1 cellular context compared by ENCODE assay signal in the genomic region with DNA sequence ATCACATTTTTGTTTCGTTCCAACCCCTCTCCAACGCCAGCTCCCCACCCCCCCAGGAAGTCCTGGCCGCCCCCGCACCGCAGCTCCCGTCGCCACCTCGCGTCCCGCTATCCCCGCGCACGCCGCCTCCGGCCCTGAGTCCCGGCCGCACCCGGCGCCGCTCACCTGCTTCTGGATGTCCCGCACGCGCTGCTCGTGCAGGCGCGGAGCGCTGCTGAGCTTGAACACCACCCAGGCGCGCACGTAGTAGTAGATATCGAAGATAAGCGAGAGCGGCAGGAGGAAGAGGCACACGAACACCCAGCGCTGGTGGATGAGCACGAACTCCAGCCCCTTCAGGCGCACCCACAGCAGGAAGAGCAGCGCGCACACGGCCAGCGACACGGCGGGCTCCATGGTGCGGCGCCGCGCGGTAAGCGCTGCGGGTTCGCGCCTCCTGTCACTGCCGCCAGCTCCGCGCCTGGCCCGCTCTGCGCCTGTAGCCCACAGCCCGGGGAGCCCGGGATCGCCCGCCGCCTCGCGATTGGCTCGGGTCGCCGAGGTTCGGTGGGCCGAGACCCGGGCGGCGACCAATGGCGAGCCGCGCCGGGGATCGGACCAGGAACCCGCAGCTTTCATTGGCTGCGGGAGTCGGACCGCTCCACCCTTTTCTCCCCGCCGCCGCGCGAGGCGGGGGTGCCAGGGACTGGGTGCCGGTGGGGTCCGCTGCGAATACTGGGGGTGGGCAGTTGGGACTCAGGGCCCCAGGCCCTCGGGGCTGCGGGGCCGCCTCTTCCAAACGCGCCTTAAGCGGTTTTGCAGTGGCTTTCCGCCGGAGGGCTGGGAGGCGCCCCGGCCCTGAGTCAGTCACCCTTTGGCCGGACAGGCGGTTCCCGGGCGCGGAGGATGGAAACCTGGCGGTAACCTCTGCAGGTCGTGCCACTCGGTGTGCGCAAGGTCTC.
TF ChIP-seq lines count a peak whose summit lies in the region.

A gene with protein sequence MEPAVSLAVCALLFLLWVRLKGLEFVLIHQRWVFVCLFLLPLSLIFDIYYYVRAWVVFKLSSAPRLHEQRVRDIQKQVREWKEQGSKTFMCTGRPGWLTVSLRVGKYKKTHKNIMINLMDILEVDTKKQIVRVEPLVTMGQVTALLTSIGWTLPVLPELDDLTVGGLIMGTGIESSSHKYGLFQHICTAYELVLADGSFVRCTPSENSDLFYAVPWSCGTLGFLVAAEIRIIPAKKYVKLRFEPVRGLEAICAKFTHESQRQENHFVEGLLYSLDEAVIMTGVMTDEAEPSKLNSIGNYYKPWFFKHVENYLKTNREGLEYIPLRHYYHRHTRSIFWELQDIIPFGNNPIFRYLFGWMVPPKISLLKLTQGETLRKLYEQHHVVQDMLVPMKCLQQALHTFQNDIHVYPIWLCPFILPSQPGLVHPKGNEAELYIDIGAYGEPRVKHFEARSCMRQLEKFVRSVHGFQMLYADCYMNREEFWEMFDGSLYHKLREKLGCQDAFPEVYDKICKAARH (minus strand): TSS at position 472 of the 941 bp plus-strand sequence. CDS start 76 bp downstream, at position 396.

TF ChIP-seq in HCT116, 20 proteins besides CTCF, POLR2A, EP300 and RAD21:
- TF ChIP-seq SIN3A (IDR thresholded peaks at IDR 0.05; ENCODE audit: low read depth) = 0 out of 2 replicates have a peak, but pooled peaks have one; percentile 20
- TF ChIP-seq, protein P1, sequence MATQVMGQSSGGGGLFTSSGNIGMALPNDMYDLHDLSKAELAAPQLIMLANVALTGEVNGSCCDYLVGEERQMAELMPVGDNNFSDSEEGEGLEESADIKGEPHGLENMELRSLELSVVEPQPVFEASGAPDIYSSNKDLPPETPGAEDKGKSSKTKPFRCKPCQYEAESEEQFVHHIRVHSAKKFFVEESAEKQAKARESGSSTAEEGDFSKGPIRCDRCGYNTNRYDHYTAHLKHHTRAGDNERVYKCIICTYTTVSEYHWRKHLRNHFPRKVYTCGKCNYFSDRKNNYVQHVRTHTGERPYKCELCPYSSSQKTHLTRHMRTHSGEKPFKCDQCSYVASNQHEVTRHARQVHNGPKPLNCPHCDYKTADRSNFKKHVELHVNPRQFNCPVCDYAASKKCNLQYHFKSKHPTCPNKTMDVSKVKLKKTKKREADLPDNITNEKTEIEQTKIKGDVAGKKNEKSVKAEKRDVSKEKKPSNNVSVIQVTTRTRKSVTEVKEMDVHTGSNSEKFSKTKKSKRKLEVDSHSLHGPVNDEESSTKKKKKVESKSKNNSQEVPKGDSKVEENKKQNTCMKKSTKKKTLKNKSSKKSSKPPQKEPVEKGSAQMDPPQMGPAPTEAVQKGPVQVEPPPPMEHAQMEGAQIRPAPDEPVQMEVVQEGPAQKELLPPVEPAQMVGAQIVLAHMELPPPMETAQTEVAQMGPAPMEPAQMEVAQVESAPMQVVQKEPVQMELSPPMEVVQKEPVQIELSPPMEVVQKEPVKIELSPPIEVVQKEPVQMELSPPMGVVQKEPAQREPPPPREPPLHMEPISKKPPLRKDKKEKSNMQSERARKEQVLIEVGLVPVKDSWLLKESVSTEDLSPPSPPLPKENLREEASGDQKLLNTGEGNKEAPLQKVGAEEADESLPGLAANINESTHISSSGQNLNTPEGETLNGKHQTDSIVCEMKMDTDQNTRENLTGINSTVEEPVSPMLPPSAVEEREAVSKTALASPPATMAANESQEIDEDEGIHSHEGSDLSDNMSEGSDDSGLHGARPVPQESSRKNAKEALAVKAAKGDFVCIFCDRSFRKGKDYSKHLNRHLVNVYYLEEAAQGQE (IDR thresholded peaks at IDR 0.05; ENCODE audit: low read depth) = no peak
- peak; percentile 18; the same call in 1 of the 2 replicates for TF ChIP-seq ZFX (IDR thresholded peaks at IDR 0.05)
- TF ChIP-seq, protein P2, sequence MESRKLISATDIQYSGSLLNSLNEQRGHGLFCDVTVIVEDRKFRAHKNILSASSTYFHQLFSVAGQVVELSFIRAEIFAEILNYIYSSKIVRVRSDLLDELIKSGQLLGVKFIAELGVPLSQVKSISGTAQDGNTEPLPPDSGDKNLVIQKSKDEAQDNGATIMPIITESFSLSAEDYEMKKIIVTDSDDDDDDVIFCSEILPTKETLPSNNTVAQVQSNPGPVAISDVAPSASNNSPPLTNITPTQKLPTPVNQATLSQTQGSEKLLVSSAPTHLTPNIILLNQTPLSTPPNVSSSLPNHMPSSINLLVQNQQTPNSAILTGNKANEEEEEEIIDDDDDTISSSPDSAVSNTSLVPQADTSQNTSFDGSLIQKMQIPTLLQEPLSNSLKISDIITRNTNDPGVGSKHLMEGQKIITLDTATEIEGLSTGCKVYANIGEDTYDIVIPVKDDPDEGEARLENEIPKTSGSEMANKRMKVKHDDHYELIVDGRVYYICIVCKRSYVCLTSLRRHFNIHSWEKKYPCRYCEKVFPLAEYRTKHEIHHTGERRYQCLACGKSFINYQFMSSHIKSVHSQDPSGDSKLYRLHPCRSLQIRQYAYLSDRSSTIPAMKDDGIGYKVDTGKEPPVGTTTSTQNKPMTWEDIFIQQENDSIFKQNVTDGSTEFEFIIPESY (IDR thresholded peaks at IDR 0.05; ENCODE audit: extremely low read depth, insufficient replicate concordance, low read length) = no peak
- TF ChIP-seq YY1 (IDR thresholded peaks at IDR 0.05; ENCODE audit: extremely low read depth, insufficient replicate concordance, low read depth, low read length) = peak; percentile 14
- peak; percentile 97 for TF ChIP-seq EGR1 (IDR thresholded peaks at IDR 0.05; ENCODE audit: low read depth)
- TF ChIP-seq, protein P3, sequence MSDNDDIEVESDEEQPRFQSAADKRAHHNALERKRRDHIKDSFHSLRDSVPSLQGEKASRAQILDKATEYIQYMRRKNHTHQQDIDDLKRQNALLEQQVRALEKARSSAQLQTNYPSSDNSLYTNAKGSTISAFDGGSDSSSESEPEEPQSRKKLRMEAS (IDR thresholded peaks at IDR 0.05) = peak; percentile 64
- peak; percentile 58 for TF ChIP-seq SP1 (IDR thresholded peaks at IDR 0.05; ENCODE audit: low read depth)
- peak; percentile 74 for TF ChIP-seq POLR2AphosphoS5 (IDR thresholded peaks at IDR 0.05; ENCODE audit: low read depth, low read length)
